ENCODE assay signal across 14 cellular contexts in the genomic region with DNA sequence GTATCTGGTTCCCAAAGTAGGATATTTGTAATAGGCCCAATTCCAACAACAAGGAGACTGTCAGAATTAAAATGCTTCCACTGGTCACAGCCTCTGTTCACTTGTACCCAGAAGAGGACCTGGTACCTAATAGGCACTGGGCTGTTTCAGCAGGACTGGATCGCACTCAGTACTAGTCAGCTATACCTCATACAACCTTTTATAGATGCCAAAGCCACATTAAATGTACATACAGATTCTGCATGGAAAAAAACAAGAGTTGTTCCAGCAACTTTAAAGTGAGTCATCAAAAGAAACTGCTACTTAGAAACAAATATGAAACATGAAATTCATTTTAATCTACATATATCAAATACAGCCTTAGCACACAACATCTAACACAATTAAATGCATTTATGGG.
"Had no signal": no experiment of that assay in that cellular context is flagged by ENCODE, and none has a peak within 500 bp of the region (broad histone marks: within the 10 kb centered on the region; RNA-seq: fewer than 3 reads in every experiment).

No MANE protein-coding gene starts in this region.

- H3K36me3 Mint-ChIP-seq: natural killer cell had no signal

- H3K36me3 ChIP-seq: adrenal gland, cardiac muscle cell, right atrium auricular region had no signal

- H3K9me3 ChIP-seq: adrenal gland, right atrium auricular region had no signal

- H3K27me3 ChIP-seq: adrenal gland, cardiac muscle cell, right atrium auricular region had no signal

- H3K4me1 Mint-ChIP-seq: natural killer cell had no signal

- H3K4me1 ChIP-seq: adrenal gland had no signal

- H3K4me3 Mint-ChIP-seq: activated B cell treated with CpG ODN at 0.5 μM for 24 hours; activated CD4-positive, alpha-beta T cell treated with anti-CD3 and anti-CD28 coated beads, Interleukin-2, amount 10 ng/mL, durations not matched to agents 24 days and 14 days; activated T-helper 1 cell treated with anti-CD3 and anti-CD28 coated beads, Interleukin-12 subunit alpha, Interleukin-12 subunit beta, Interleukin-2, Interleukin-4 antibody, amounts not matched to agents 30 ng/mL and 10 ng/mL and 1 ng/mL, durations not matched to agents 14 hours and 24 hours and 36 hours; memory B cell; natural killer cell had no signal

- H3K27ac Mint-ChIP-seq: activated B cell treated with CpG ODN at 0.5 μM for 24 hours; activated CD4-positive, alpha-beta T cell treated with anti-CD3 and anti-CD28 coated beads, Interleukin-2, amount 10 ng/mL, durations not matched to agents 24 days and 14 days; activated T-helper 1 cell treated with anti-CD3 and anti-CD28 coated beads, Interleukin-12 subunit alpha, Interleukin-12 subunit beta, Interleukin-2, Interleukin-4 antibody, amounts not matched to agents 30 ng/mL and 10 ng/mL and 1 ng/mL, durations not matched to agents 14 hours and 24 hours and 36 hours; memory B cell; natural killer cell had no signal

- H3K27me3 Mint-ChIP-seq: activated B cell treated with CpG ODN at 0.5 μM for 24 hours; activated CD4-positive, alpha-beta T cell treated with anti-CD3 and anti-CD28 coated beads, Interleukin-2, amount 10 ng/mL, durations not matched to agents 24 days and 14 days; memory B cell had no signal

- H3K9me3 Mint-ChIP-seq: activated B cell treated with CpG ODN at 0.5 μM for 24 hours; activated CD4-positive, alpha-beta T cell treated with anti-CD3 and anti-CD28 coated beads, Interleukin-2, amount 10 ng/mL, durations not matched to agents 24 days and 14 days; activated T-helper 1 cell treated with anti-CD3 and anti-CD28 coated beads, Interleukin-12 subunit alpha, Interleukin-12 subunit beta, Interleukin-2, Interleukin-4 antibody, amounts not matched to agents 30 ng/mL and 10 ng/mL and 1 ng/mL, durations not matched to agents 14 hours and 24 hours and 36 hours; memory B cell; natural killer cell had no signal

- DNase-seq: activated B cell treated with CpG ODN at 0.5 μM for 24 hours; activated CD4-positive, alpha-beta T cell treated with anti-CD3 and anti-CD28 coated beads, Interleukin-2, amount 10 ng/mL, durations not matched to agents 24 days and 14 days; activated CD8-positive, alpha-beta memory T cell treated with anti-CD3 and anti-CD28 coated beads, Interleukin-2, amount 50 U/mL, for 48 hours; activated naive CD4-positive, alpha-beta T cell; adrenal gland; hippocampal formation; left ventricle myocardium superior; natural killer cell; occipital lobe; T-helper 2 cell had no signal

- ATAC-seq: natural killer cell had no signal

- H3K4me3 ChIP-seq: adrenal gland, cardiac muscle cell, right atrium auricular region had no signal

- H3K27ac ChIP-seq: adrenal gland, cardiac muscle cell, right atrium auricular region had no signal
